ENCODE assay signal across 1 cellular context in genomic region chr12:109069307-109070231, GRCh38.
TF ChIP-seq lines count a peak whose summit lies in the region.

No MANE protein-coding gene starts in this region.

TF ChIP-seq in WTC11, 78 proteins besides CTCF, POLR2A, EP300 and RAD21 (continued from another document):
- TF ChIP-seq RELA (CRISPR knock-in tag; IDR thresholded peaks at IDR 0.05; ENCODE audit: borderline replicate concordance) (no peak), CBFB (CRISPR knock-in tag; IDR thresholded peaks at IDR 0.05; ENCODE audit: low read depth) (no peak), IRF2 (CRISPR knock-in tag; IDR thresholded peaks at IDR 0.05; ENCODE audit: borderline replicate concordance, low read depth) (no peak), MAX (CRISPR knock-in tag; IDR thresholded peaks at IDR 0.05) (no peak)
